1 cellular context compared by ENCODE assay signal in the genomic region with DNA sequence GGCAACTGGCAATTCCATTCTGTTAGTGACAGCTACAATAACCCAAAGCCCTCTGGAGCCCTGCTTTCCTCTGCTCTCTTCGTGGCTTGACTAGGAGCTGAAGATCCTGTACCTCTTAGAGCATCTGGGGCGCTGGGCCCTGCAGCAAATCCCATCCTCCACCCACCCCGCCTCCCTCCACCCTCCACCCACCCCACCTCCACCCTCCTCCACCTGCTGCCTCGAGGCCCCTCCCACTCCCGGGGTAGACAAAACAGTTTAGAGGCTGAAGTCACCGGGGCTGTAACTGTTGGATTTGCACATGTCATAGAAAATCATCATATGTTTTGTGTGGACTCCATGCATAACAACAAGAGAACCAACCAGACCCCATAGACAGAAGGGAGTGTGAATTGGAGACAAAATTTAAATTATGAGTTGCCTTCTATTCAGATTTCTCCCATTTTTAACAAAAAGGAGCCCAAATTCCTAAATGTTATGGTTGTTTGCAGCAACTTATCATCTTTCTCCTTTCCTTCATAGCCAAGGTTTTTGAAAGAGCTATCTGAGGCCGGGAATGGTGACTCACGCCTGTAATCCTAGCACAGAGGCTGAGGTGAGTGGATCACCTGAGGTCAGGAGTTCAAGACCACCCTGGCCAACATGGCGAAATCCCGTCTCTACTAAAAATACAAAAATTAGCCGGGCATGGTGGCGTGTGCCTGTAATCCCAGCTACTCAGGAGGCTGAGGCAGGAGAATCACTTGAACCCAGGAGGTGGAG.
TF ChIP-seq lines count a peak whose summit lies in the region.

No MANE protein-coding gene starts in this region.

TF ChIP-seq in HEK293, 187 proteins besides CTCF, POLR2A, EP300 and RAD21 (continued from another document and continues in another):
- TF ChIP-seq, protein P1, sequence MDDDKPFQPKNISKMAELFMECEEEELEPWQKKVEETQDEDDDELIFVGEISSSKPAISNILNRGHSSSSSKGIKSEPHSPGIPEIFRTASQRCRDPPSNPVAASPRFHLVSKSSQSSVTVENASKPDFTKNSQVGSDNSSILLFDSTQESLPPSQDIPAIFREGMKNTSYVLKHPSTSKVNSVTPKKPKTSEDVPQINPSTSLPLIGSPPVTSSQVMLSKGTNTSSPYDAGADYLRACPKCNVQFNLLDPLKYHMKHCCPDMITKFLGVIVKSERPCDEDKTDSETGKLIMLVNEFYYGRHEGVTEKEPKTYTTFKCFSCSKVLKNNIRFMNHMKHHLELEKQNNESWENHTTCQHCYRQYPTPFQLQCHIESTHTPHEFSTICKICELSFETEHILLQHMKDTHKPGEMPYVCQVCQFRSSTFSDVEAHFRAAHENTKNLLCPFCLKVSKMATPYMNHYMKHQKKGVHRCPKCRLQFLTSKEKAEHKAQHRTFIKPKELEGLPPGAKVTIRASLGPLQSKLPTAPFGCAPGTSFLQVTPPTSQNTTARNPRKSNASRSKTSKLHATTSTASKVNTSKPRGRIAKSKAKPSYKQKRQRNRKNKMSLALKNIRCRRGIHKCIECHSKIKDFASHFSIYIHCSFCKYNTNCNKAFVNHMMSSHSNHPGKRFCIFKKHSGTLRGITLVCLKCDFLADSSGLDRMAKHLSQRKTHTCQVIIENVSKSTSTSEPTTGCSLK (tag by site-specific recombination; IDR thresholded peaks at IDR 0.05): no peak
- TF ChIP-seq YY1 (tag by site-specific recombination; IDR thresholded peaks at IDR 0.05) (no peak), ZNF121 (tag by site-specific recombination; IDR thresholded peaks at IDR 0.05) (peak; percentile 75; the same call in 1 of the 2 replicates), PRDM1 (tag by site-specific recombination; IDR thresholded peaks at IDR 0.05) (no peak), ZNF48 (tag by site-specific recombination; IDR thresholded peaks at IDR 0.05) (no peak), ZSCAN30 (tag by site-specific recombination; IDR thresholded peaks at IDR 0.05) (no peak), ZNF654 (tag by site-specific recombination; IDR thresholded peaks at IDR 0.05; ENCODE audit: low read depth) (no peak), ZNF501 (tag by site-specific recombination; IDR thresholded peaks at IDR 0.05) (no peak), BCL11A (tag by site-specific recombination; IDR thresholded peaks at IDR 0.05; ENCODE audit: low read depth) (no peak), ZNF214 (tag by site-specific recombination; IDR thresholded peaks at IDR 0.05; ENCODE audit: borderline replicate concordance) (no peak), ZNF202 (tag by site-specific recombination; IDR thresholded peaks at IDR 0.05; ENCODE audit: borderline replicate concordance) (no peak), HOXC10 (CRISPR knock-in tag; IDR thresholded peaks at IDR 0.05) (no peak), ZNF10 (tag by site-specific recombination; IDR thresholded peaks at IDR 0.05) (no peak), ZNF776 (tag by site-specific recombination; IDR thresholded peaks at IDR 0.05; ENCODE audit: borderline replicate concordance) (no peak), ZNF274 (IDR thresholded peaks at IDR 0.05; ENCODE audit: low read length) (no peak), ZNF274 (tag by site-specific recombination; IDR thresholded peaks at IDR 0.05; ENCODE audit: borderline replicate concordance) (no peak), ZNF23 (tag by site-specific recombination; IDR thresholded peaks at IDR 0.05; ENCODE audit: borderline replicate concordance) (no peak), ZNF16 (tag by site-specific recombination; IDR thresholded peaks at IDR 0.05; ENCODE audit: low read depth) (no peak), ZNF596 (tag by site-specific recombination; IDR thresholded peaks at IDR 0.05) (no peak), ZNF791 (tag by site-specific recombination; IDR thresholded peaks at IDR 0.05) (no peak), ZBTB8A (tag by site-specific recombination; IDR thresholded peaks at IDR 0.05) (no peak), ZNF792 (tag by site-specific recombination; IDR thresholded peaks at IDR 0.05) (peak; percentile 18; the same call in 1 of the 2 replicates), ZNF658 (tag by site-specific recombination; IDR thresholded peaks at IDR 0.05) (no peak), ZNF391 (tag by site-specific recombination; IDR thresholded peaks at IDR 0.05; ENCODE audit: borderline replicate concordance, low read depth) (no peak), GLIS2 (tag by site-specific recombination; IDR thresholded peaks at IDR 0.05) (no peak), IKZF3 (tag by site-specific recombination; IDR thresholded peaks at IDR 0.05) (no peak), KLF9 (tag by site-specific recombination; IDR thresholded peaks at IDR 0.05; ENCODE audit: low read depth) (no peak), TCF7L2 (IDR thresholded peaks at IDR 0.05; ENCODE audit: borderline replicate concordance, low read depth, low read length) (no peak), ZNF155 (tag by site-specific recombination; IDR thresholded peaks at IDR 0.05) (no peak), ZNF416 (tag by site-specific recombination; IDR thresholded peaks at IDR 0.05) (no peak), ZNF302 (tag by site-specific recombination; IDR thresholded peaks at IDR 0.05; ENCODE audit: low read depth) (no peak), ZNF76 (tag by site-specific recombination; IDR thresholded peaks at IDR 0.05; ENCODE audit: borderline replicate concordance, low read depth) (no peak), ZNF777 (tag by site-specific recombination; IDR thresholded peaks at IDR 0.05; ENCODE audit: borderline replicate concordance) (no peak), GLI2 (tag by site-specific recombination; IDR thresholded peaks at IDR 0.05; ENCODE audit: borderline replicate concordance, low read depth) (no peak), KLF7 (tag by site-specific recombination; IDR thresholded peaks at IDR 0.05; ENCODE audit: borderline replicate concordance) (no peak), SP2 (tag by site-specific recombination; IDR thresholded peaks at IDR 0.05) (no peak), ZNF521 (tag by site-specific recombination; IDR thresholded peaks at IDR 0.05) (no peak), OSR2 (tag by site-specific recombination; IDR thresholded peaks at IDR 0.05) (no peak), ZNF530 (tag by site-specific recombination; IDR thresholded peaks at IDR 0.05; ENCODE audit: low read depth) (no peak), KLF1 (tag by site-specific recombination; IDR thresholded peaks at IDR 0.05) (0 out of 2 replicates have a peak, but pooled peaks have one; percentile 5), EGR2 (tag by site-specific recombination; IDR thresholded peaks at IDR 0.05; ENCODE audit: low read depth) (no peak), ZNF37A (tag by site-specific recombination; IDR thresholded peaks at IDR 0.05) (no peak), ZNF560 (tag by site-specific recombination; IDR thresholded peaks at IDR 0.05; ENCODE audit: borderline replicate concordance) (no peak), REPIN1 (tag by site-specific recombination; IDR thresholded peaks at IDR 0.05; ENCODE audit: low read depth) (no peak), ZNF221 (tag by site-specific recombination; IDR thresholded peaks at IDR 0.05; ENCODE audit: borderline replicate concordance) (no peak), ZNF174 (tag by site-specific recombination; IDR thresholded peaks at IDR 0.05) (no peak), ZNF24 (tag by site-specific recombination; IDR thresholded peaks at IDR 0.05) (0 out of 2 replicates have a peak, but pooled peaks have one; percentile 38), ZNF404 (tag by site-specific recombination; IDR thresholded peaks at IDR 0.05) (no peak)
- TF ChIP-seq, protein P2, sequence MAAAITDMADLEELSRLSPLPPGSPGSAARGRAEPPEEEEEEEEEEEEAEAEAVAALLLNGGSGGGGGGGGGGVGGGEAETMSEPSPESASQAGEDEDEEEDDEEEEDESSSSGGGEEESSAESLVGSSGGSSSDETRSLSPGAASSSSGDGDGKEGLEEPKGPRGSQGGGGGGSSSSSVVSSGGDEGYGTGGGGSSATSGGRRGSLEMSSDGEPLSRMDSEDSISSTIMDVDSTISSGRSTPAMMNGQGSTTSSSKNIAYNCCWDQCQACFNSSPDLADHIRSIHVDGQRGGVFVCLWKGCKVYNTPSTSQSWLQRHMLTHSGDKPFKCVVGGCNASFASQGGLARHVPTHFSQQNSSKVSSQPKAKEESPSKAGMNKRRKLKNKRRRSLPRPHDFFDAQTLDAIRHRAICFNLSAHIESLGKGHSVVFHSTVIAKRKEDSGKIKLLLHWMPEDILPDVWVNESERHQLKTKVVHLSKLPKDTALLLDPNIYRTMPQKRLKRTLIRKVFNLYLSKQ (tag by site-specific recombination; IDR thresholded peaks at IDR 0.05; ENCODE audit: borderline replicate concordance): no peak
- TF ChIP-seq, protein P3, sequence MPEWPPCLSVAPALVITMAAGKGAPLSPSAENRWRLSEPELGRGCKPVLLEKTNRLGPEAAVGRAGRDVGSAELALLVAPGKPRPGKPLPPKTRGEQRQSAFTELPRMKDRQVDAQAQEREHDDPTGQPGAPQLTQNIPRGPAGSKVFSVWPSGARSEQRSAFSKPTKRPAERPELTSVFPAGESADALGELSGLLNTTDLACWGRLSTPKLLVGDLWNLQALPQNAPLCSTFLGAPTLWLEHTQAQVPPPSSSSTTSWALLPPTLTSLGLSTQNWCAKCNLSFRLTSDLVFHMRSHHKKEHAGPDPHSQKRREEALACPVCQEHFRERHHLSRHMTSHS (tag by site-specific recombination; IDR thresholded peaks at IDR 0.05): no peak
- TF ChIP-seq, protein P4, sequence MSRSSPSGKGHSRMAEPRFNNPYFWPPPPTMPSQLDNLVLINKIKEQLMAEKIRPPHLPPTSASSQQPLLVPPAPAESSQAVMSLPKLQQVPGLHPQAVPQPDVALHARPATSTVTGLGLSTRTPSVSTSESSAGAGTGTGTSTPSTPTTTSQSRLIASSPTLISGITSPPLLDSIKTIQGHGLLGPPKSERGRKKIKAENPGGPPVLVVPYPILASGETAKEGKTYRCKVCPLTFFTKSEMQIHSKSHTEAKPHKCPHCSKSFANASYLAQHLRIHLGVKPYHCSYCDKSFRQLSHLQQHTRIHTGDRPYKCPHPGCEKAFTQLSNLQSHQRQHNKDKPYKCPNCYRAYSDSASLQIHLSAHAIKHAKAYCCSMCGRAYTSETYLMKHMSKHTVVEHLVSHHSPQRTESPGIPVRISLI (tag by site-specific recombination; IDR thresholded peaks at IDR 0.05): no peak
- TF ChIP-seq, protein P5, sequence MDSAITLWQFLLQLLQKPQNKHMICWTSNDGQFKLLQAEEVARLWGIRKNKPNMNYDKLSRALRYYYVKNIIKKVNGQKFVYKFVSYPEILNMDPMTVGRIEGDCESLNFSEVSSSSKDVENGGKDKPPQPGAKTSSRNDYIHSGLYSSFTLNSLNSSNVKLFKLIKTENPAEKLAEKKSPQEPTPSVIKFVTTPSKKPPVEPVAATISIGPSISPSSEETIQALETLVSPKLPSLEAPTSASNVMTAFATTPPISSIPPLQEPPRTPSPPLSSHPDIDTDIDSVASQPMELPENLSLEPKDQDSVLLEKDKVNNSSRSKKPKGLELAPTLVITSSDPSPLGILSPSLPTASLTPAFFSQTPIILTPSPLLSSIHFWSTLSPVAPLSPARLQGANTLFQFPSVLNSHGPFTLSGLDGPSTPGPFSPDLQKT (IDR thresholded peaks at IDR 0.05; ENCODE audit: borderline replicate concordance, low read depth, low read length): no peak
- TF ChIP-seq, protein P6, sequence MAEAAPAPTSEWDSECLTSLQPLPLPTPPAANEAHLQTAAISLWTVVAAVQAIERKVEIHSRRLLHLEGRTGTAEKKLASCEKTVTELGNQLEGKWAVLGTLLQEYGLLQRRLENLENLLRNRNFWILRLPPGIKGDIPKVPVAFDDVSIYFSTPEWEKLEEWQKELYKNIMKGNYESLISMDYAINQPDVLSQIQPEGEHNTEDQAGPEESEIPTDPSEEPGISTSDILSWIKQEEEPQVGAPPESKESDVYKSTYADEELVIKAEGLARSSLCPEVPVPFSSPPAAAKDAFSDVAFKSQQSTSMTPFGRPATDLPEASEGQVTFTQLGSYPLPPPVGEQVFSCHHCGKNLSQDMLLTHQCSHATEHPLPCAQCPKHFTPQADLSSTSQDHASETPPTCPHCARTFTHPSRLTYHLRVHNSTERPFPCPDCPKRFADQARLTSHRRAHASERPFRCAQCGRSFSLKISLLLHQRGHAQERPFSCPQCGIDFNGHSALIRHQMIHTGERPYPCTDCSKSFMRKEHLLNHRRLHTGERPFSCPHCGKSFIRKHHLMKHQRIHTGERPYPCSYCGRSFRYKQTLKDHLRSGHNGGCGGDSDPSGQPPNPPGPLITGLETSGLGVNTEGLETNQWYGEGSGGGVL (tag by site-specific recombination; IDR thresholded peaks at IDR 0.05): peak; percentile 8; the same call in 1 of the 2 replicates
- TF ChIP-seq, protein P7, sequence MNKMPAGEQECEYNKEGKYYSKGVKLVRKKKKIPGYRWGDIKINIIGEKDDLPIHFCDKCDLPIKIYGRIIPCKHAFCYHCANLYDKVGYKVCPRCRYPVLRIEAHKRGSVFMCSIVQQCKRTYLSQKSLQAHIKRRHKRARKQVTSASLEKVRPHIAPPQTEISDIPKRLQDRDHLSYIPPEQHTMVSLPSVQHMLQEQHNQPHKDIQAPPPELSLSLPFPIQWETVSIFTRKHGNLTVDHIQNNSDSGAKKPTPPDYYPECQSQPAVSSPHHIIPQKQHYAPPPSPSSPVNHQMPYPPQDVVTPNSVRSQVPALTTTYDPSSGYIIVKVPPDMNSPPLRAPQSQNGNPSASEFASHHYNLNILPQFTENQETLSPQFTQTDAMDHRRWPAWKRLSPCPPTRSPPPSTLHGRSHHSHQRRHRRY (tag by site-specific recombination; IDR thresholded peaks at IDR 0.05): no peak
- TF ChIP-seq, protein P8, sequence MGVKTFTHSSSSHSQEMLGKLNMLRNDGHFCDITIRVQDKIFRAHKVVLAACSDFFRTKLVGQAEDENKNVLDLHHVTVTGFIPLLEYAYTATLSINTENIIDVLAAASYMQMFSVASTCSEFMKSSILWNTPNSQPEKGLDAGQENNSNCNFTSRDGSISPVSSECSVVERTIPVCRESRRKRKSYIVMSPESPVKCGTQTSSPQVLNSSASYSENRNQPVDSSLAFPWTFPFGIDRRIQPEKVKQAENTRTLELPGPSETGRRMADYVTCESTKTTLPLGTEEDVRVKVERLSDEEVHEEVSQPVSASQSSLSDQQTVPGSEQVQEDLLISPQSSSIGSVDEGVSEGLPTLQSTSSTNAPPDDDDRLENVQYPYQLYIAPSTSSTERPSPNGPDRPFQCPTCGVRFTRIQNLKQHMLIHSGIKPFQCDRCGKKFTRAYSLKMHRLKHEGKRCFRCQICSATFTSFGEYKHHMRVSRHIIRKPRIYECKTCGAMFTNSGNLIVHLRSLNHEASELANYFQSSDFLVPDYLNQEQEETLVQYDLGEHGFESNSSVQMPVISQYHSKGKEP (tag by site-specific recombination; IDR thresholded peaks at IDR 0.05): no peak
- TF ChIP-seq, protein P9, sequence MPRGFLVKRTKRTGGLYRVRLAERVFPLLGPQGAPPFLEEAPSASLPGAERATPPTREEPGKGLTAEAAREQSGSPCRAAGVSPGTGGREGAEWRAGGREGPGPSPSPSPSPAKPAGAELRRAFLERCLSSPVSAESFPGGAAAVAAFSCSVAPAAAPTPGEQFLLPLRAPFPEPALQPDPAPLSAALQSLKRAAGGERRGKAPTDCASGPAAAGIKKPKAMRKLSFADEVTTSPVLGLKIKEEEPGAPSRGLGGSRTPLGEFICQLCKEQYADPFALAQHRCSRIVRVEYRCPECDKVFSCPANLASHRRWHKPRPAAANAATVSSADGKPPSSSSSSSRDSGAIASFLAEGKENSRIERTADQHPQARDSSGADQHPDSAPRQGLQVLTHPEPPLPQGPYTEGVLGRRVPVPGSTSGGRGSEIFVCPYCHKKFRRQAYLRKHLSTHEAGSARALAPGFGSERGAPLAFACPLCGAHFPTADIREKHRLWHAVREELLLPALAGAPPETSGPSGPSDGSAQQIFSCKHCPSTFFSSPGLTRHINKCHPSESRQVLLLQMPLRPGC (tag by site-specific recombination; IDR thresholded peaks at IDR 0.05): 0 out of 2 replicates have a peak, but pooled peaks have one; percentile 13
